In genomic region chr5:19001527-19001926, GRCh38 we compare ENCODE assay signal across 26 cellular contexts.
"Had no signal": no experiment of that assay in that cellular context is flagged by ENCODE, and none has a peak within 500 bp of the region (broad histone marks: within the 10 kb centered on the region; RNA-seq: fewer than 3 reads in every experiment).

No MANE protein-coding gene starts in this region.

- H3K4me3 ChIP-seq: gastrocnemius medialis, left lung, mucosa of descending colon, pancreas, smooth muscle cell, suprapubic skin, transverse colon, upper lobe of right lung, uterus had no signal

- H3K27ac ChIP-seq: epithelial cell of prostate, gastrocnemius medialis, left lung, neutrophil, pancreas, suprapubic skin, transverse colon, upper lobe of right lung, uterus had no signal

- FAIRE-seq: kidney, pancreas had no signal

- H3K4me2 ChIP-seq: smooth muscle cell had no signal

- DNase-seq: effector CD8-positive, alpha-beta T cell; endodermal cell; foreskin fibroblast; gastrocnemius medialis; kidney; left lung; mesenchymal stem cell; mucosa of descending colon; naive B cell; pancreas; stimulated activated CD4-positive, alpha-beta T cell treated with anti-CD3 and anti-CD28 coated beads, Interleukin-12 subunit alpha, Interleukin-12 subunit beta, amount 100 ng/mL, for 4 hours; stimulated activated CD4-positive, alpha-beta T cell treated with anti-CD3 and anti-CD28 coated beads, Interleukin-1b, Interleukin-23, amount 100 ng/mL, for 48 hours; stimulated activated CD4-positive, alpha-beta T cell treated with anti-CD3 and anti-CD28 coated beads, Interleukin-4, amount 100 ng/mL, for 1 hour; stimulated activated CD8-positive, alpha-beta memory T cell treated with anti-CD3 and anti-CD28 coated beads, Interleukin-4, amount 100 ng/mL, for 48 hours; stimulated activated naive CD4-positive, alpha-beta T cell; stimulated activated naive CD8-positive, alpha-beta T cell treated with anti-CD3 and anti-CD28 coated beads, Interleukin-15, amount 100 ng/mL, for 72 hours; transverse colon; upper lobe of right lung; uterus had no signal

- H3K4me1 ChIP-seq: gastrocnemius medialis, left lung, pancreas, suprapubic skin, transverse colon, upper lobe of right lung, uterus had no signal

- H3K9me3 ChIP-seq: gastrocnemius medialis, mucosa of descending colon, neutrophil, pancreas, suprapubic skin, transverse colon, upper lobe of right lung, uterus had no signal

- H3K36me3 ChIP-seq: gastrocnemius medialis, left lung, neutrophil, pancreas, suprapubic skin, transverse colon, upper lobe of right lung, uterus had no signal

- H3K27me3 ChIP-seq: gastrocnemius medialis, left lung, neutrophil, pancreas, suprapubic skin, transverse colon, upper lobe of right lung, uterus had no signal

- ATAC-seq: esophagus mucosa; gastrocnemius medialis; left lung; mucosa of descending colon; natural killer cell treated with Interleukin-12 subunit alpha and Interleukin-12 subunit beta and Interleukin-15 and Interleukin-18, amount 100 ng/mL, for 72 hours; pancreas; sciatic nerve; stimulated activated naive CD8-positive, alpha-beta T cell treated with anti-CD3 and anti-CD28 coated beads, Interleukin-15, amount 100 ng/mL, for 72 hours; upper lobe of right lung had no signal
